ENCODE assay signal across 15 cellular contexts in the genomic region with DNA sequence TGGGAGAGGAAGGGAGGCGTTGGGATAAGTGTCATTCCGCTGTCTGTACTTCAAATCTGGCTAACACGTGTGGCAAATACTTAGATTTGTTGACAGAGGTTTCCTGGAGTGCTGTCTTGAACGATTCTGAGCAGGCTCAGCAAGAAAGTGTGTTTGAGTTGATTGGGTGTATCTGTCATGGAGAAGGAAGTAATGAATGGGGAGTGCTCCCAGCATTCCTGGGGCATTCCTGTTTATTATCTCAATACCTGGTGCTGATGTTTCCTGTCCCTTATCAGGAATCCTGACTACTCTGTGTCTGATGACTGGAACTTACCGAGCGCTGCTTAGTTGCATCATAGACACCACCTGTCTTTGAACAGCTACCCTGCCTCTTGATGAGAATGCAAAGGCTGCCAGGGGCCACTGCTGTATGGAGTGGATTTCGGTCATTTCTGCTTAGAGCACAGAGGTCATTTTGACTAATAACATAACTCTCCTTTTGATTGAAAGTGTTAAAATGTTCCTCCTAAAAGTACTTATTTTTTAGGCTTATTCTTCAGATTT.
"Had no signal": no experiment of that assay in that cellular context is flagged by ENCODE, and none has a peak within 500 bp of the region (broad histone marks: within the 10 kb centered on the region; RNA-seq: fewer than 3 reads in every experiment).

No MANE protein-coding gene starts in this region.

- ATAC-seq: activated CD8-positive, alpha-beta memory T cell treated with anti-CD3 and anti-CD28 coated beads, Interleukin-2, amount 10 ng/mL, durations not matched to agents 7 days and 5 days had no signal

- H3K36me3 ChIP-seq: vagina had no signal

- H3K9me3 ChIP-seq: esophagus muscularis mucosa, left ventricle myocardium inferior, stomach, vagina had no signal

- H3K9ac ChIP-seq: parathyroid adenoma had no signal

- H2AFZ ChIP-seq: parathyroid adenoma had no signal

- FAIRE-seq: endometrium had no signal

- H3K4me1 ChIP-seq: esophagus muscularis mucosa, left ventricle myocardium inferior, parathyroid adenoma, stomach, vagina had no signal

- H3K4me3 ChIP-seq: esophagus muscularis mucosa, left ventricle myocardium inferior, stomach, vagina had no signal

- DNase-seq: activated CD4-positive, alpha-beta T cell treated with anti-CD3 and anti-CD28 coated beads for 1 hour; activated CD4-positive, alpha-beta T cell treated with anti-CD3 and anti-CD28 coated beads, Interleukin-2, amount 50 U/mL, for 48 hours; activated CD8-positive, alpha-beta memory T cell treated with anti-CD3 and anti-CD28 coated beads, Interleukin-2, amount 10 ng/mL, durations not matched to agents 7 days and 5 days; activated gamma-delta T cell; activated T-cell treated with anti-CD3 and anti-CD28 coated beads, Interleukin-2, amount 50 U/mL, for 48 hours; amygdala; foreskin fibroblast; left ventricle myocardium inferior; stimulated activated CD4-positive, alpha-beta T cell treated with anti-CD3 and anti-CD28 coated beads, Interleukin-15, amount 100 ng/mL, for 24 hours; stimulated activated CD4-positive, alpha-beta T cell treated with anti-CD3 and anti-CD28 coated beads, Interleukin-4, amount 100 ng/mL, for 24 hours; stomach had no signal

- H3K79me2 ChIP-seq: parathyroid adenoma had no signal

- H3K27me3 ChIP-seq: esophagus muscularis mucosa, stomach, vagina had no signal

- H3K27ac ChIP-seq: esophagus muscularis mucosa, left ventricle myocardium inferior, parathyroid adenoma, stomach, vagina had no signal
